In genomic region chr4:48334900-48335384, GRCh38 we compare ENCODE assay signal across 24 cellular contexts. TPM values are rescaled to one million over a fixed set of nuclear protein-coding genes. Genes with fewer than 3 reads are reported as not detected.
DNase-seq lines count a peak whose midpoint lies in the region; ATAC-seq, FAIRE-seq and TF ChIP-seq lines count a peak whose summit lies in the region.
"Had no signal": no experiment of that assay in that cellular context is flagged by ENCODE, and none has a peak within 500 bp of the region (broad histone marks: within the 10 kb centered on the region; RNA-seq: fewer than 3 reads in every experiment).

No MANE protein-coding gene starts in this region.

- H3K27ac ChIP-seq in C4-2B (peak overlapping the region; percentile 46; the same call in 1 of the 2 replicates), gastroesophageal sphincter (no peak overlapping the region)
- H3K27ac ChIP-seq: HL-60 had no signal

- H3K27me3 ChIP-seq in MG63 (no peaks in the 10 kb centered on the region), gastroesophageal sphincter (no peaks in the 10 kb centered on the region)

- ATAC-seq in gastroesophageal sphincter (no peak), HG03175 (IDR thresholded peaks at IDR 0.05; ENCODE audit: unreplicated experiment) (no peak)
- ATAC-seq: effector memory CD8-positive, alpha-beta T cell; sciatic nerve had no signal

- no peak for TF ChIP-seq EP300 in gastroesophageal sphincter (IDR thresholded peaks at IDR 0.05)

- H3K4me3 ChIP-seq in MG63, result no peak overlapping the region
- no peak overlapping the region for H3K4me3 ChIP-seq in gastroesophageal sphincter

- FAIRE-seq in GM12891 (lab: Jason Lieb, UNC), result no peak
- FAIRE-seq: H1, TTC549 had no signal

- H3K36me3 ChIP-seq in MG63 (no peaks in the 10 kb centered on the region), gastroesophageal sphincter (no peaks in the 10 kb centered on the region)

- no peaks in the 10 kb centered on the region for H3K9me3 ChIP-seq in MG63
- no peaks in the 10 kb centered on the region for H3K9me3 ChIP-seq in gastroesophageal sphincter

- no peak for TF ChIP-seq CTCF in C4-2B (conservative IDR thresholded peaks at IDR 0.05)
- TF ChIP-seq CTCF in gastroesophageal sphincter (IDR thresholded peaks at IDR 0.05), result no peak

- TF ChIP-seq POLR2A in gastroesophageal sphincter (IDR thresholded peaks at IDR 0.05), result no peak
- no peak for TF ChIP-seq POLR2A in GM12891 (IDR thresholded peaks at IDR 0.05; ENCODE audit: low read depth, low read length)

- peak; percentile 36 for DNase-seq in MG63
- DNase-seq in NCI-H69 (lab: John Stamatoyannopoulos, UW), result peak; percentile 14
- DNase-seq in iris pigment epithelial cell (ENCODE audit: low read depth), result peak; percentile 69
- no peak for DNase-seq in GM12891 (ENCODE audit: insufficient read length, low spot score)
- DNase-seq in AG08395 (ENCODE audit: low spot score), result no peak
- DNase-seq: ACHN; activated CD4-positive, alpha-beta T cell treated with anti-CD3 and anti-CD28 coated beads for 1 hour; activated CD8-positive, alpha-beta memory T cell treated with anti-CD3 and anti-CD28 coated beads for 24 hours; activated T-cell treated with anti-CD3 and anti-CD28 coated beads, Interleukin-2, amount 50 U/mL, for 24 hours; C1 segment of cervical spinal cord; effector memory CD8-positive, alpha-beta T cell; immature natural killer cell; MM.1S; NCI-H187; NCI-H526 treated with DMSO at 0.1 percent for 48 hours; OCI-M1; Right ventricle myocardium superior had no signal

- 72 to 90% methylated on average over 4 of the region's 5 CpGs for WGBS in gastroesophageal sphincter (ENCODE audit: low coverage in 1 of 2), 2 donors

- H3K4me1 ChIP-seq in gastroesophageal sphincter, result peaks cover 0 to 2% (median 0%) of the 10 kb centered on the region in 3 donors

TF ChIP-seq in GM12891, 5 proteins besides CTCF, POLR2A, EP300 and RAD21:
- no peak for TF ChIP-seq POLR2AphosphoS5 (IDR thresholded peaks at IDR 0.05; ENCODE audit: low read depth, low read length)
- no peak for TF ChIP-seq PAX5 (IDR thresholded peaks at IDR 0.05; ENCODE audit: insufficient read depth, low read length, severe bottlenecking)
- TF ChIP-seq POU2F2 (IDR thresholded peaks at IDR 0.05; ENCODE audit: low read depth, low read length), result no peak
- no peak for TF ChIP-seq SPI1 (IDR thresholded peaks at IDR 0.05; ENCODE audit: low read depth, low read length)
- no peak for TF ChIP-seq TAF1 (IDR thresholded peaks at IDR 0.05; ENCODE audit: low read depth, low read length)

RNA-seq across cellular contexts. Expression of gene SLAIN2, which starts 6.4 kb away (rescaled TPM):
- total RNA-seq in MG63 (2014; rRNA removed; shearing (Covaris generic); ENCODE audit: low replicate concordance), result 14.5 and 18.2 TPM in 2 replicates
- total RNA-seq in gastroesophageal sphincter, result 100 to 1,000 TPM in 3 of 4 donors, 10 to 100 TPM in 1; 68.4 to 238 (median 115) TPM
- 27.3 TPM for polyA plus RNA-seq in GM12891 (2012; ENCODE audit: low read depth, missing spikeins)

Comparison
In these comparisons a context has a peak if more than half of its experiments do, and no peak if none do; other contexts are left out.
1. DNase-seq: peak in MG63 (single experiment), NCI-H69 (single experiment) and iris pigment epithelial cell (single experiment); none in GM12891 (single experiment) and AG08395 (single experiment).